In the genomic region with DNA sequence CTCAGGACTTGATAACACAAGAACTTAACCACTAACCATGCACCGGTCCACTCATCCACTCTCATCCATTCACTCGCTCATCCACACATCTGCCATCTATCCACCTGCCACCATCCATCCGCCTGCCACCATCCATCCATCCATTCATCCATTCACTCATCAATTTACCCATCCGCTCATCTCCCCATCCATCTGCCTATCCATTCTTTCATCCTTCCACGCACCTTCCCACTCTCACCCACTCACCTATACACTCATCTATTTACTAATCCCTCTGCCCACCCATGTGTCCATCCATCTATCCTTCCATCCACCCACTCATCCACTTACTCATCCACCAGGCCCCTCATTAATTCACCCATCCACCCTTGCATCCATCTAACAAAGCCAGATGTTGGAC, we compare ENCODE assay signal across 14 cellular contexts.
DNase-seq lines count a peak whose midpoint lies in the region; ATAC-seq and TF ChIP-seq lines count a peak whose summit lies in the region.
"Had no signal": no experiment of that assay in that cellular context is flagged by ENCODE, and none has a peak within 500 bp of the region (broad histone marks: within the 10 kb centered on the region; RNA-seq: fewer than 3 reads in every experiment).

No MANE protein-coding gene starts in this region.

- peak overlapping the region; percentile 21 for H3K27ac Mint-ChIP-seq in activated CD4-positive, alpha-beta T cell treated with anti-CD3 and anti-CD28 coated beads, Interleukin-2, amount 10 ng/mL, durations not matched to agents 24 days and 14 days
- H3K27ac Mint-ChIP-seq in endodermal cell, result no peak overlapping the region
- H3K27ac Mint-ChIP-seq: CD14-positive monocyte; CD4-positive, alpha-beta memory T cell had no signal

- no peak for DNase-seq in activated CD4-positive, alpha-beta T cell treated with anti-CD3 and anti-CD28 coated beads, Interleukin-2, amount 10 ng/mL, durations not matched to agents 24 days and 14 days
- no peak for DNase-seq in activated CD4-positive, alpha-beta T cell treated with anti-CD3 and anti-CD28 coated beads, Interleukin-2, amount 50 U/mL, for 48 hours
- DNase-seq in endodermal cell (no peak), 8988T (no peak)
- no peak for DNase-seq in stimulated activated CD4-positive, alpha-beta T cell treated with anti-CD3 and anti-CD28 coated beads, Interleukin-1b, Interleukin-23, amount 100 ng/mL, for 48 hours
- DNase-seq: CD4-positive, alpha-beta memory T cell; GDM1; KBM-7 had no signal

- H3K36me3 ChIP-seq in endodermal cell (ENCODE audit: control insufficient read depth, insufficient read depth, low read length), result no peaks in the 10 kb centered on the region
- H3K36me3 ChIP-seq: BLaER1 had no signal

- peak overlapping the region; percentile 23 for H3K4me3 ChIP-seq in endodermal cell (ENCODE audit: low read length)
- H3K4me3 ChIP-seq: BLaER1 had no signal

- H3K27ac ChIP-seq in VCaP, result peak overlapping the region; percentile 92
- H3K27ac ChIP-seq in endodermal cell (ENCODE audit: low read depth, low read length), result no peak overlapping the region
- H3K27ac ChIP-seq: 22Rv1, BLaER1 had no signal

- H3K27me3 Mint-ChIP-seq in activated CD4-positive, alpha-beta T cell treated with anti-CD3 and anti-CD28 coated beads, Interleukin-2, amount 10 ng/mL, durations not matched to agents 24 days and 14 days, result peaks cover 10% of the 10 kb centered on the region
- no peaks in the 10 kb centered on the region for H3K27me3 Mint-ChIP-seq in endodermal cell (ENCODE audit: insufficient read depth)

- peaks cover 1% of the 10 kb centered on the region for H3K36me3 Mint-ChIP-seq in activated CD4-positive, alpha-beta T cell treated with anti-CD3 and anti-CD28 coated beads, Interleukin-2, amount 10 ng/mL, durations not matched to agents 24 days and 14 days (ENCODE audit: low read depth)
- H3K36me3 Mint-ChIP-seq in endodermal cell (ENCODE audit: low read depth), result peaks cover 4% of the 10 kb centered on the region
- H3K36me3 Mint-ChIP-seq: CD14-positive monocyte; CD4-positive, alpha-beta memory T cell had no signal

- H3K4me1 Mint-ChIP-seq in activated CD4-positive, alpha-beta T cell treated with anti-CD3 and anti-CD28 coated beads, Interleukin-2, amount 10 ng/mL, durations not matched to agents 24 days and 14 days, result peaks cover 19% of the 10 kb centered on the region
- H3K4me1 Mint-ChIP-seq in endodermal cell, result peaks cover 73% of the 10 kb centered on the region
- H3K4me1 Mint-ChIP-seq: CD14-positive monocyte had no signal

- H3K9ac ChIP-seq in endodermal cell (ENCODE audit: extremely low read depth, low read length, poor library complexity, severe bottlenecking), result no peak overlapping the region
- H3K9ac ChIP-seq: BLaER1 had no signal

- no peaks in the 10 kb centered on the region for H3K9me3 ChIP-seq in endodermal cell (ENCODE audit: control insufficient read depth, low read length)
- H3K9me3 ChIP-seq: BLaER1 had no signal

- no peak overlapping the region for H3K4me3 Mint-ChIP-seq in activated CD4-positive, alpha-beta T cell treated with anti-CD3 and anti-CD28 coated beads, Interleukin-2, amount 10 ng/mL, durations not matched to agents 24 days and 14 days
- H3K4me3 Mint-ChIP-seq in endodermal cell, result no peak overlapping the region
- H3K4me3 Mint-ChIP-seq: CD14-positive monocyte; CD4-positive, alpha-beta memory T cell had no signal

- no peak for TF ChIP-seq CTCF in VCaP (conservative IDR thresholded peaks at IDR 0.05)
- TF ChIP-seq CTCF in endodermal cell (conservative IDR thresholded peaks at IDR 0.05), result no peak

- no peaks in the 10 kb centered on the region for H3K9me3 Mint-ChIP-seq in activated CD4-positive, alpha-beta T cell treated with anti-CD3 and anti-CD28 coated beads, Interleukin-2, amount 10 ng/mL, durations not matched to agents 24 days and 14 days
- H3K9me3 Mint-ChIP-seq in endodermal cell, result no peaks in the 10 kb centered on the region
- H3K9me3 Mint-ChIP-seq: CD14-positive monocyte had no signal

- intact Hi-C loops in activated CD4-positive, alpha-beta T cell treated with anti-CD3 and anti-CD28 coated beads, Interleukin-2, amount 10 ng/mL, durations not matched to agents 24 days and 14 days (cut with micrococcal nuclease), result no loop called here

- peaks cover 44% of the 10 kb centered on the region for H3K4me1 ChIP-seq in endodermal cell (ENCODE audit: control insufficient read depth, insufficient read depth, low read length)

- WGBS in endodermal cell (ENCODE audit: insufficient coverage in 1 of 2, insufficient read length in 1 of 2), 2 experiments, result 92 to 93% methylated on average over 5 of the region's 5 CpGs

- no peaks in the 10 kb centered on the region for H3K27me3 ChIP-seq in endodermal cell (ENCODE audit: control insufficient read depth, insufficient read depth, low read length, poor library complexity, severe bottlenecking)
- H3K27me3 ChIP-seq: BLaER1 had no signal

- no peak for ATAC-seq in HG03565 (IDR thresholded peaks at IDR 0.05; ENCODE audit: unreplicated experiment)
- ATAC-seq: HCT116 had no signal
